ENCODE assay signal across 8 cellular contexts in the genomic region with DNA sequence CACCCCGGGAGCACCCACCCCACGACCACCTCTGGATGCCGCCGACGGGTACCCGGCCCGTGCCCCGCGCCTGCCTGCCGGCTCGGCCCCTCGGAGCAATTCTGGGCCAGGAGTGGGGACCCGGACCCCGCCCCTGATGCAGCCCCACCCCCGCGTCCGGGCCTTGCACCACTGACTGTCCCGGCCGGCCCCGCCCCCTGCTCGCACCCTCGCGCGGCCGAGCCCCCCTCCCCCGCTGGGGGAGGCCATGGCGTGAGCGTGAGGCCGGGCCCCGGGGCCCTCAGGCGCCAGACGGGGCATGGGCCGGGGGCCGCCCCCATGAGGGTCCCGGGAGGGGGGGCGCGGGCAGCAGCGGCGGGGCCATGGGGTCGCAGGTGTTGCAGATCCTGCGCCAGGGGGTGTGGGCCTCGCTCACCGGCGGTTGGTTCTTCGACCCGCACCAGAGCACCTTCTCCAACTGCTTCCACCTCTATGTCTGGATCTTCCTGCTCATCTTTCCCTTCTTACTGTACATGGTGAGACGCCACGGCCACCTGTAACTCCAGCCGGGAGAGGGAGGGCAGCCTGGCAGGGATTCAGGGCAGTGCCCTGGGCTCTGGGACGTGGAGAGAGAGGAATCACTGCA. TPM values are rescaled to one million over a fixed set of nuclear protein-coding genes. Genes with fewer than 3 reads are reported as not detected.
A peak's percentile ranks its signal among the peaks of the same experiment; 100 is the strongest.
DNase-seq lines count a peak whose midpoint lies in the region; ATAC-seq lines count a peak whose summit lies in the region.

No MANE protein-coding gene starts in this region.

- H3K4me1 ChIP-seq in SJSA1 (replicated peaks) = peaks cover 37% of the 10 kb centered on the region
- H3K4me1 ChIP-seq in effector memory CD4-positive, alpha-beta T cell (ENCODE audit: control insufficient read depth, insufficient read depth, low read length, poor library complexity, severe bottlenecking) = peaks cover 41% of the 10 kb centered on the region
- H3K4me1 ChIP-seq in muscle layer of colon (ENCODE audit: insufficient read depth, low read length) = peaks cover 27% of the 10 kb centered on the region
- peaks cover 0 to 2% of the 10 kb centered on the region in 2 donors for H3K4me1 ChIP-seq in aorta (ENCODE audit: control insufficient read depth in 1 of 2, insufficient read depth in 2 of 2, low read length in 2 of 2)

- intact Hi-C loops in aorta (cut with DNase I) = loop anchor here in 1 of 2 donors (2.0 to 5.0 kb wide), 2 partner anchors 36 to 39 kb away; partner anchors contain the start of gene EHBP1L1

- H3K4me3 ChIP-seq in SJSA1 (peak overlapping the region; percentile 71), muscle layer of colon (ENCODE audit: low read depth in 1 of 2, low read length in 2 of 2) (peak overlapping the region; percentile 72 to 81), aorta (ENCODE audit: low read length in 2 of 2) (peak overlapping the region; percentile 77 to 81)
- peak overlapping the region; percentile 82 for H3K4me3 ChIP-seq in effector memory CD4-positive, alpha-beta T cell (ENCODE audit: insufficient read depth, low read depth, low read length, poor library complexity, severe bottlenecking)

- DNase-seq in NCI-H82 (lab: John Stamatoyannopoulos, UW) (peak; percentile 51), NCI-H82 treated with DMSO at 0.1 percent for 48 hours (lab: John Stamatoyannopoulos, UW; ENCODE audit: unreplicated experiment) (no peak), SJSA1 (ENCODE audit: low read depth in 1 of 2, low spot score in 2 of 2) (peak in 1 of 2 experiments; percentile 81), aorta (peak in 1 of 2 donors; percentile 86), kidney glomerular epithelial cell (lab: John Stamatoyannopoulos, UW) (no peak)
- no peak for DNase-seq in effector memory CD4-positive, alpha-beta T cell

- H3K9me3 ChIP-seq in SJSA1 (replicated peaks) (no peaks in the 10 kb centered on the region), muscle layer of colon (ENCODE audit: low read length) (no peaks in the 10 kb centered on the region), aorta (ENCODE audit: control insufficient read depth, low read length) (no peaks in the 10 kb centered on the region)
- no peaks in the 10 kb centered on the region for H3K9me3 ChIP-seq in effector memory CD4-positive, alpha-beta T cell (ENCODE audit: control insufficient read depth, low read length)

- ATAC-seq in HG02852 (IDR thresholded peaks at IDR 0.05; ENCODE audit: unreplicated experiment) (peak; percentile 0), aorta (ENCODE audit: low FRiP score) (no peak)

- 1% methylated on average over 26 to 50 of the region's 50 CpGs for WGBS in aorta, 2 donors

- peak overlapping the region; percentile 58 for H3K27ac ChIP-seq in SJSA1
- peak overlapping the region; percentile 86 for H3K27ac ChIP-seq in effector memory CD4-positive, alpha-beta T cell (ENCODE audit: insufficient read depth, low read length, poor library complexity, severe bottlenecking)
- H3K27ac ChIP-seq in muscle layer of colon (ENCODE audit: low read depth, low read length) = peak overlapping the region; percentile 54
- H3K27ac ChIP-seq in aorta (ENCODE audit: low read depth in 1 of 2, low read length in 2 of 2) = peak overlapping the region in 1 of 2 donors; percentile 67

- H3K27me3 ChIP-seq in SJSA1 (replicated peaks) (no peaks in the 10 kb centered on the region), muscle layer of colon (ENCODE audit: control insufficient read depth in 1 of 2, insufficient read depth in 2 of 2, low read length in 2 of 2) (no peaks in the 10 kb centered on the region), aorta (ENCODE audit: control insufficient read depth in 1 of 2, insufficient read depth in 2 of 2, low read length in 1 of 2) (no peaks in the 10 kb centered on the region)
- H3K27me3 ChIP-seq in effector memory CD4-positive, alpha-beta T cell (replicated peaks; ENCODE audit: control insufficient read depth, insufficient read depth, low read length, poor library complexity, severe bottlenecking) = no peaks in the 10 kb centered on the region

- H3K36me3 ChIP-seq in SJSA1 (peaks cover 72% of the 10 kb centered on the region), muscle layer of colon (ENCODE audit: insufficient read depth, low read length) (peaks cover 53% of the 10 kb centered on the region), aorta (ENCODE audit: control insufficient read depth in 1 of 2, insufficient read depth in 2 of 2, low read length in 1 of 2) (peaks cover 0 to 9% of the 10 kb centered on the region in 2 donors)
- peaks cover 41% of the 10 kb centered on the region for H3K36me3 ChIP-seq in effector memory CD4-positive, alpha-beta T cell (ENCODE audit: control insufficient read depth, insufficient read depth, low read length)

- H3K9ac ChIP-seq in muscle layer of colon (ENCODE audit: low read length) = peak overlapping the region; percentile 50

RNA-seq across cellular contexts. Expression of gene PCNX3, which starts 0.5 kb away (rescaled TPM):
- total RNA-seq in SJSA1 (2014; rRNA removed; shearing (Covaris generic)) = 27.5 and 39.7 TPM in 2 replicates
- total RNA-seq in aorta = 10 to 100 TPM; 24.8 to 28.8 TPM
- polyA plus RNA-seq in aorta = 10 to 100 TPM in 1 of 2 donors, 1 to 10 TPM in 1; 3.9 to 50.0 TPM

RNA-seq across cellular contexts. Expression of gene MAP3K11, which starts 2.0 kb away (rescaled TPM):
- 37.9 and 55.8 TPM in 2 replicates for total RNA-seq in SJSA1 (2014; rRNA removed; shearing (Covaris generic))
- 10 to 100 TPM; 51.3 to 87.9 TPM for total RNA-seq in aorta
- polyA plus RNA-seq in aorta = 10 to 100 TPM; 34.2 to 78.8 TPM

RNA-seq across cellular contexts. Expression of gene KCNK7, which starts 20.5 kb away (rescaled TPM):
- total RNA-seq in SJSA1 (2014; rRNA removed; shearing (Covaris generic)) = 0.13 TPM in 1 of 2 replicates, not detected in the other
- total RNA-seq in aorta = 1 to 10 TPM in 1 of 2 donors, under 1 TPM in 1; 0.93 to 1.3 TPM
- 1 to 10 TPM in 1 of 2 donors, not detected in 1; 7.3 TPM for polyA plus RNA-seq in aorta

RNA-seq across cellular contexts. Expression of gene SIPA1, which starts 21.8 kb away (rescaled TPM):
- total RNA-seq in SJSA1 (2014; rRNA removed; shearing (Covaris generic)) = 48.0 and 56.1 TPM in 2 replicates
- 10 to 100 TPM; 67.0 to 75.1 TPM for total RNA-seq in aorta
- polyA plus RNA-seq in aorta = 100 to 1,000 TPM in 1 of 2 donors, 10 to 100 TPM in 1; 25.2 to 147 TPM

RNA-seq across cellular contexts. Expression of gene EHBP1L1, which starts 40.2 kb away (rescaled TPM):
- 103 and 107 TPM in 2 replicates for total RNA-seq in SJSA1 (2014; rRNA removed; shearing (Covaris generic))
- total RNA-seq in aorta = 100 to 1,000 TPM; 235 to 266 TPM
- 100 to 1,000 TPM in 1 of 2 donors, 10 to 100 TPM in 1; 53.2 to 316 TPM for polyA plus RNA-seq in aorta
